1 cellular context compared by ENCODE assay signal in genomic region chr20:34515484-34516037, GRCh38.
A peak's percentile ranks its signal among the peaks of the same experiment; 100 is the strongest.
TF ChIP-seq lines count a peak whose summit lies in the region.

No MANE protein-coding gene starts in this region.

TF ChIP-seq in HepG2, 621 proteins besides CTCF, POLR2A, EP300 and RAD21 (continued from another document and continues in another):
- TF ChIP-seq PRDM4 (CRISPR knock-in tag; IDR thresholded peaks at IDR 0.05; ENCODE audit: borderline replicate concordance) (no peak), TARDBP (CRISPR knock-in tag; IDR thresholded peaks at IDR 0.05) (no peak), GFI1 (CRISPR knock-in tag; IDR thresholded peaks at IDR 0.05; ENCODE audit: borderline replicate concordance) (peak; percentile 74; the same call in 1 of the 2 replicates), TOPORS (CRISPR knock-in tag; IDR thresholded peaks at IDR 0.05) (no peak), RFXAP (CRISPR knock-in tag; IDR thresholded peaks at IDR 0.05; ENCODE audit: borderline replicate concordance) (no peak), RBAK (CRISPR knock-in tag; IDR thresholded peaks at IDR 0.05) (peak; percentile 78; the same call in 1 of the 2 replicates), THAP8 (CRISPR knock-in tag; IDR thresholded peaks at IDR 0.05; ENCODE audit: borderline replicate concordance) (no peak), ZBTB7B (CRISPR knock-in tag; IDR thresholded peaks at IDR 0.05) (no peak), SMAD9 (CRISPR knock-in tag; IDR thresholded peaks at IDR 0.05) (peak; percentile 81; the same call in 1 of the 2 replicates), MBD4 (IDR thresholded peaks at IDR 0.05; ENCODE audit: borderline replicate concordance, low read length) (0 out of 2 replicates have a peak, but pooled peaks have one; percentile 79), ZXDC (CRISPR knock-in tag; IDR thresholded peaks at IDR 0.05) (no peak; the same call in 1 of the 2 replicates), BRCA1 (CRISPR knock-in tag; IDR thresholded peaks at IDR 0.05) (0 out of 2 replicates have a peak, but pooled peaks have one; percentile 10), ZNF224 (CRISPR knock-in tag; IDR thresholded peaks at IDR 0.05) (no peak), ZNF383 (CRISPR knock-in tag; IDR thresholded peaks at IDR 0.05; ENCODE audit: borderline replicate concordance) (no peak; the same call in 1 of the 2 replicates), ZNF501 (CRISPR knock-in tag; IDR thresholded peaks at IDR 0.05) (no peak), ZNF558 (CRISPR knock-in tag; IDR thresholded peaks at IDR 0.05; ENCODE audit: borderline replicate concordance) (no peak; the same call in 1 of the 2 replicates), CBX5 (CRISPR knock-in tag; IDR thresholded peaks at IDR 0.05; ENCODE audit: borderline replicate concordance) (0 out of 2 replicates have a peak, but pooled peaks have one; percentile 1), HHEX (CRISPR knock-in tag; IDR thresholded peaks at IDR 0.05) (0 out of 2 replicates have a peak, but pooled peaks have one; percentile 27), NFYB (CRISPR knock-in tag; IDR thresholded peaks at IDR 0.05) (no peak), PLRG1 (conservative IDR thresholded peaks at IDR 0.05) (no peak), ZNF850 (CRISPR knock-in tag; conservative IDR thresholded peaks at IDR 0.05) (peak; percentile 93), TFDP2 (CRISPR knock-in tag; IDR thresholded peaks at IDR 0.05) (no peak), GMEB2 (CRISPR knock-in tag; IDR thresholded peaks at IDR 0.05; ENCODE audit: low read depth) (no peak), HINFP (CRISPR knock-in tag; IDR thresholded peaks at IDR 0.05; ENCODE audit: low read depth) (0 out of 2 replicates have a peak, but pooled peaks have one; percentile 22), SIX1 (CRISPR knock-in tag; IDR thresholded peaks at IDR 0.05; ENCODE audit: borderline replicate concordance) (peak; percentile 22; the same call in 1 of the 2 replicates), TAF15 (IDR thresholded peaks at IDR 0.05; ENCODE audit: low read depth, low read length, poor library complexity, severe bottlenecking) (no peak), FLYWCH1 (CRISPR knock-in tag; IDR thresholded peaks at IDR 0.05) (no peak), LRRFIP1 (CRISPR knock-in tag; conservative IDR thresholded peaks at IDR 0.05) (no peak), ZBTB1 (CRISPR knock-in tag; IDR thresholded peaks at IDR 0.05; ENCODE audit: borderline replicate concordance) (no peak), MED8 (CRISPR knock-in tag; IDR thresholded peaks at IDR 0.05; ENCODE audit: insufficient replicate concordance) (no peak), ZBTB46 (CRISPR knock-in tag; IDR thresholded peaks at IDR 0.05; ENCODE audit: borderline replicate concordance) (peak; percentile 71; the same call in 1 of the 2 replicates), YY1 (IDR thresholded peaks at IDR 0.05; ENCODE audit: insufficient read depth, insufficient replicate concordance, low read depth, low read length) (no peak), IRF2 (CRISPR knock-in tag; IDR thresholded peaks at IDR 0.05) (no peak; the same call in 1 of the 2 replicates), CBFB (CRISPR knock-in tag; IDR thresholded peaks at IDR 0.05) (peak; percentile 2; the same call in 1 of the 2 replicates), FOXP1 (IDR thresholded peaks at IDR 0.05) (no peak), FOXP1 (CRISPR knock-in tag; IDR thresholded peaks at IDR 0.05) (no peak), MIER2 (CRISPR knock-in tag; IDR thresholded peaks at IDR 0.05) (no peak; the same call in 1 of the 2 replicates), ZNF101 (CRISPR knock-in tag; IDR thresholded peaks at IDR 0.05; ENCODE audit: borderline replicate concordance, low read depth) (no peak), FOXA1 (IDR thresholded peaks at IDR 0.05) (no peak), FOXA1 (CRISPR knock-in tag; IDR thresholded peaks at IDR 0.05) (no peak), ZNF720 (CRISPR knock-in tag; IDR thresholded peaks at IDR 0.05) (no peak), ZNF331 (CRISPR knock-in tag; IDR thresholded peaks at IDR 0.05) (0 out of 2 replicates have a peak, but pooled peaks have one; percentile 4), FOXA3 (CRISPR knock-in tag; IDR thresholded peaks at IDR 0.05) (no peak), SP140L (CRISPR knock-in tag; IDR thresholded peaks at IDR 0.05; ENCODE audit: borderline replicate concordance) (no peak; the same call in 1 of the 2 replicates), ZNF605 (CRISPR knock-in tag; IDR thresholded peaks at IDR 0.05) (no peak), ZNF30 (CRISPR knock-in tag; IDR thresholded peaks at IDR 0.05) (peak; percentile 9; the same call in 1 of the 2 replicates), ZBTB7A (CRISPR knock-in tag; IDR thresholded peaks at IDR 0.05) (peak; percentile 65; the same call in 1 of the 2 replicates), ZNF816 (CRISPR knock-in tag; IDR thresholded peaks at IDR 0.05; ENCODE audit: borderline replicate concordance) (no peak)
- TF ChIP-seq, protein P1, sequence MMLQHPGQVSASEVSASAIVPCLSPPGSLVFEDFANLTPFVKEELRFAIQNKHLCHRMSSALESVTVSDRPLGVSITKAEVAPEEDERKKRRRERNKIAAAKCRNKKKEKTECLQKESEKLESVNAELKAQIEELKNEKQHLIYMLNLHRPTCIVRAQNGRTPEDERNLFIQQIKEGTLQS (CRISPR knock-in tag; IDR thresholded peaks at IDR 0.05) = no peak
- TF ChIP-seq, protein P2, sequence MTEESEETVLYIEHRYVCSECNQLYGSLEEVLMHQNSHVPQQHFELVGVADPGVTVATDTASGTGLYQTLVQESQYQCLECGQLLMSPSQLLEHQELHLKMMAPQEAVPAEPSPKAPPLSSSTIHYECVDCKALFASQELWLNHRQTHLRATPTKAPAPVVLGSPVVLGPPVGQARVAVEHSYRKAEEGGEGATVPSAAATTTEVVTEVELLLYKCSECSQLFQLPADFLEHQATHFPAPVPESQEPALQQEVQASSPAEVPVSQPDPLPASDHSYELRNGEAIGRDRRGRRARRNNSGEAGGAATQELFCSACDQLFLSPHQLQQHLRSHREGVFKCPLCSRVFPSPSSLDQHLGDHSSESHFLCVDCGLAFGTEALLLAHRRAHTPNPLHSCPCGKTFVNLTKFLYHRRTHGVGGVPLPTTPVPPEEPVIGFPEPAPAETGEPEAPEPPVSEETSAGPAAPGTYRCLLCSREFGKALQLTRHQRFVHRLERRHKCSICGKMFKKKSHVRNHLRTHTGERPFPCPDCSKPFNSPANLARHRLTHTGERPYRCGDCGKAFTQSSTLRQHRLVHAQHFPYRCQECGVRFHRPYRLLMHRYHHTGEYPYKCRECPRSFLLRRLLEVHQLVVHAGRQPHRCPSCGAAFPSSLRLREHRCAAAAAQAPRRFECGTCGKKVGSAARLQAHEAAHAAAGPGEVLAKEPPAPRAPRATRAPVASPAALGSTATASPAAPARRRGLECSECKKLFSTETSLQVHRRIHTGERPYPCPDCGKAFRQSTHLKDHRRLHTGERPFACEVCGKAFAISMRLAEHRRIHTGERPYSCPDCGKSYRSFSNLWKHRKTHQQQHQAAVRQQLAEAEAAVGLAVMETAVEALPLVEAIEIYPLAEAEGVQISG (CRISPR knock-in tag; IDR thresholded peaks at IDR 0.05) = no peak
